In the genomic region with DNA sequence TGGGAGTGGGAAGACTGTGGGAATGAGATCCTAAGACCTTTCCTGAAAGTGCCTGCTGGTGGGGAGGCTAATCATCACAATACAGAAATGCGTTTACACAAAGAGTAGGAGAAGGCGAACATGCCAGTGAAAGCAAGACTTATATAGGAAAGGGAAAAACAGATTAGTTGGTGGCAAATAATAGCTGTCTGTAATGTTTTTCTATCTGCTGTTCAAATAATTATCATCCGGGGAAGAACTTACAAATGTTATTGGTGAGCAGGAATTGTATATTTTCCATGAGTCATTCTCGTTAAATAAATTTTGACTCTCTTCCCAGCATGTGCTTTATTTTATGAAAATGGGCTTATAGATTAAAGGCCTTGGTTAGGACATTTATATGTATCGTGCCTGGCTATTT, we compare ENCODE assay signal across 23 cellular contexts.
DNase-seq lines count a peak whose midpoint lies in the region; ATAC-seq and TF ChIP-seq lines count a peak whose summit lies in the region.
"Had no signal": no experiment of that assay in that cellular context is flagged by ENCODE, and none has a peak within 500 bp of the region (broad histone marks: within the 10 kb centered on the region; RNA-seq: fewer than 3 reads in every experiment).

No MANE protein-coding gene starts in this region.

- no peak overlapping the region for H2BK120ac ChIP-seq in H9 (ENCODE audit: low read depth, low read length, poor library complexity, severe bottlenecking)

- no peak overlapping the region for H3K14ac ChIP-seq in H9 (ENCODE audit: insufficient read depth, low read length)

- H3K9me3 Mint-ChIP-seq in H9 (no peaks in the 10 kb centered on the region), mesothelial cell of epicardium (peaks cover 8% of the 10 kb centered on the region)
- H3K9me3 Mint-ChIP-seq: activated naive CD4-positive, alpha-beta T cell treated with anti-CD3 and anti-CD28 coated beads, Interleukin-2, amount 50 U/mL, for 24 hours; activated T-cell treated with anti-CD3 and anti-CD28 coated beads, Interleukin-2, amount 50 U/mL, for 24 hours; neural crest cell had no signal

- CTCF ChIA-PET in A673 (lab: Charles Lee), result interaction anchor here (1.0 kb wide), 1 partner anchor 12 kb away, joined by 3 read pairs; no protein-coding TSS in a partner anchor

- H2BK20ac ChIP-seq in H9 (ENCODE audit: low read depth, low read length, poor library complexity, severe bottlenecking), result no peak overlapping the region

- H3K36me3 ChIP-seq in A673 (ENCODE audit: insufficient read depth, low read length, poor library complexity, severe bottlenecking) (no peaks in the 10 kb centered on the region), Peyer's patch (no peaks in the 10 kb centered on the region)
- H3K36me3 ChIP-seq: breast epithelium, MG63, right lobe of liver had no signal

- H3K4me3 ChIP-seq in A673 (ENCODE audit: low read depth, low read length, poor library complexity, severe bottlenecking) (no peak overlapping the region), choroid plexus epithelial cell (ENCODE audit: low read depth, low read length) (no peak overlapping the region), Peyer's patch (no peak overlapping the region)
- H3K4me3 ChIP-seq: breast epithelium, MG63, right lobe of liver, SK-N-MC had no signal

- H3K27me3 ChIP-seq in A673 (replicated peaks; ENCODE audit: insufficient read depth, low read depth, low read length, poor library complexity), result no peaks in the 10 kb centered on the region
- no peaks in the 10 kb centered on the region for H3K27me3 ChIP-seq in H9 (ENCODE audit: insufficient read depth, low read length)
- no peaks in the 10 kb centered on the region for H3K27me3 ChIP-seq in Peyer's patch
- H3K27me3 ChIP-seq: breast epithelium, MG63, right lobe of liver had no signal

- WGBS in H9 (ENCODE audit: extremely low coverage, insufficient read length, low lambda C conversion rate), result no CpG with 5 or more reads among the region's 5 CpGs

- H4K20me1 ChIP-seq in H9 (ENCODE audit: control insufficient read depth, insufficient read depth, insufficient read length), result no peaks in the 10 kb centered on the region

- H3K36me3 Mint-ChIP-seq in H9 (ENCODE audit: insufficient read depth in 1 of 3, low read depth in 3 of 3), result no peaks in the 10 kb centered on the region; a peak in 2 of 7 replicates
- H3K36me3 Mint-ChIP-seq in mesothelial cell of epicardium, result peaks cover 15% of the 10 kb centered on the region

- peak; percentile 41 for DNase-seq in A673 (ENCODE audit: low spot score)
- DNase-seq in H9, result no peak
- peak; percentile 30 for DNase-seq in choroid plexus epithelial cell (ENCODE audit: low read depth)
- DNase-seq in mesothelial cell of epicardium (ENCODE audit: low spot score in 2 of 2, unreplicated experiment in 2 of 2), result no peak
- no peak for DNase-seq in activated CD4-positive, alpha-beta T cell treated with anti-CD3 and anti-CD28 coated beads for 4 hours
- no peak for DNase-seq in Peyer's patch
- no peak for DNase-seq in islet precursor cell
- DNase-seq: activated CD4-positive, alpha-beta T cell treated with anti-CD3 and anti-CD28 coated beads, Interleukin-2, amount 50 U/mL, for 4 hours; activated T-cell treated with anti-CD3 and anti-CD28 coated beads, Interleukin-2, amount 50 U/mL, for 24 hours; effector CD8-positive, alpha-beta T cell; mesendoderm; NCI-H187 treated with DMSO at 0.1 percent for 48 hours; NCI-H446 treated with DMSO at 0.1 percent for 48 hours; right lobe of liver; stimulated activated CD4-positive, alpha-beta T cell treated with anti-CD3 and anti-CD28 coated beads, Interleukin-1b, Interleukin-23, amount 100 ng/mL, for 48 hours; substantia nigra had no signal

- no peak overlapping the region for H3K4me2 ChIP-seq in H9 (ENCODE audit: insufficient read depth, insufficient read length, low read length)

- H4K91ac ChIP-seq in H9 (ENCODE audit: insufficient read length, low read depth, low read length), result no peak overlapping the region

- H3K56ac ChIP-seq in H9 (ENCODE audit: insufficient read length, low read depth, low read length), result no peak overlapping the region

- H3K27ac ChIP-seq in A673 (ENCODE audit: low read depth, low read length, poor library complexity, severe bottlenecking) (no peak overlapping the region), H9 (ENCODE audit: insufficient read length, low read depth, low read length) (no peak overlapping the region), Peyer's patch (peak overlapping the region in 1 of 4 donors; percentile 14)
- H3K27ac ChIP-seq: breast epithelium, right lobe of liver, SK-N-MC had no signal

- no peak overlapping the region for H2AK5ac ChIP-seq in H9 (ENCODE audit: insufficient read length, low read length)

- TF ChIP-seq POLR2A in Peyer's patch (IDR thresholded peaks at IDR 0.05), result no peak

- H3K4ac ChIP-seq in H9 (ENCODE audit: low read depth, low read length), result no peak overlapping the region

- H3K4me3 Mint-ChIP-seq in H9, result no peak overlapping the region
- no peak overlapping the region for H3K4me3 Mint-ChIP-seq in mesothelial cell of epicardium
- H3K4me3 Mint-ChIP-seq: activated naive CD4-positive, alpha-beta T cell treated with anti-CD3 and anti-CD28 coated beads, Interleukin-2, amount 50 U/mL, for 24 hours; activated T-cell treated with anti-CD3 and anti-CD28 coated beads, Interleukin-2, amount 50 U/mL, for 24 hours; neural crest cell had no signal

- peaks cover 28% of the 10 kb centered on the region for H3K4me1 ChIP-seq in A673 (ENCODE audit: insufficient read depth, low read length, poor library complexity, severe bottlenecking)
- H3K4me1 ChIP-seq in H9 (ENCODE audit: insufficient read depth, low read length), result no peaks in the 10 kb centered on the region; the same call in 1 of the 2 replicates
- H3K4me1 ChIP-seq in Peyer's patch, result no peaks in the 10 kb centered on the region
- H3K4me1 ChIP-seq: breast epithelium, right lobe of liver had no signal

- no peak overlapping the region for H2BK5ac ChIP-seq in H9 (ENCODE audit: insufficient read length, low read length)

- BruUV-seq in A673 (replicated peaks; lab: Mats Ljungman, UMichigan), result no TSS peak

- H4K5ac ChIP-seq in H9 (ENCODE audit: insufficient read length, low read depth, low read length), result no peak overlapping the region

- H3K4me1 Mint-ChIP-seq in H9 (peaks cover 10 to 11% of the 10 kb centered on the region in 2 experiments), mesothelial cell of epicardium (no peaks in the 10 kb centered on the region)
- H3K4me1 Mint-ChIP-seq: activated naive CD4-positive, alpha-beta T cell treated with anti-CD3 and anti-CD28 coated beads, Interleukin-2, amount 50 U/mL, for 24 hours; neural crest cell had no signal

- H3K79me2 ChIP-seq in H9 (ENCODE audit: insufficient read depth, low read length), result no peaks in the 10 kb centered on the region

- H3K9me3 ChIP-seq in A673 (ENCODE audit: low read depth, low read length, poor library complexity, severe bottlenecking) (no peaks in the 10 kb centered on the region), H9 (ENCODE audit: control insufficient read depth, low read depth, low read length) (no peaks in the 10 kb centered on the region), Peyer's patch (no peaks in the 10 kb centered on the region)
- H3K9me3 ChIP-seq: breast epithelium, MG63, right lobe of liver had no signal

- no peak overlapping the region for H3K9ac ChIP-seq in H9 (ENCODE audit: extremely low read depth, insufficient read length, low read length)

- H3K27me3 Mint-ChIP-seq in H9 (ENCODE audit: low read depth), result no peaks in the 10 kb centered on the region
- no peaks in the 10 kb centered on the region for H3K27me3 Mint-ChIP-seq in mesothelial cell of epicardium (ENCODE audit: low read depth)
- H3K27me3 Mint-ChIP-seq: activated naive CD4-positive, alpha-beta T cell treated with anti-CD3 and anti-CD28 coated beads, Interleukin-2, amount 50 U/mL, for 24 hours; activated T-cell treated with anti-CD3 and anti-CD28 coated beads, Interleukin-2, amount 50 U/mL, for 24 hours had no signal

- no peaks in the 10 kb centered on the region for H3K79me1 ChIP-seq in H9 (ENCODE audit: insufficient read depth, low read depth, low read length, poor library complexity, severe bottlenecking)

- no peak overlapping the region for H2BK12ac ChIP-seq in H9 (ENCODE audit: insufficient read length, low read depth, low read length)

- no peak for ATAC-seq in GM18519 (IDR thresholded peaks at IDR 0.05; ENCODE audit: low FRiP score, unreplicated experiment)
- ATAC-seq: HCT116, right lobe of liver had no signal

- no peak overlapping the region for H4K8ac ChIP-seq in H9 (replicated peaks; ENCODE audit: insufficient read length, low read depth, low read length)

- TF ChIP-seq CTCF in A673 (conservative IDR thresholded peaks at IDR 0.05; ENCODE audit: low read depth, low read length) (no peak), H9 (conservative IDR thresholded peaks at IDR 0.05) (no peak), choroid plexus epithelial cell (conservative IDR thresholded peaks at IDR 0.05; ENCODE audit: low read depth, low read length) (no peak), mesothelial cell of epicardium (IDR thresholded peaks at IDR 0.05; ENCODE audit: unreplicated experiment) (no peak), Peyer's patch (IDR thresholded peaks at IDR 0.05) (no peak)

- H3K27ac Mint-ChIP-seq in H9 (peak overlapping the region in 2 of 3 experiments; percentile 1 to 6; a peak in 2 of 7 replicates), mesothelial cell of epicardium (peak overlapping the region; percentile 5)
- H3K27ac Mint-ChIP-seq: activated naive CD4-positive, alpha-beta T cell treated with anti-CD3 and anti-CD28 coated beads, Interleukin-2, amount 50 U/mL, for 24 hours; activated T-cell treated with anti-CD3 and anti-CD28 coated beads, Interleukin-2, amount 50 U/mL, for 24 hours had no signal

- no peak overlapping the region for H2AFZ ChIP-seq in H9 (ENCODE audit: low read length)

- H3K23ac ChIP-seq in H9 (ENCODE audit: insufficient read length, low read depth, low read length), result no peak overlapping the region

- intact Hi-C loops in A673 (cut with micrococcal nuclease; ENCODE audit: unreplicated experiment), result no loop called here

- H3K18ac ChIP-seq in H9 (ENCODE audit: insufficient read length, low read depth, low read length), result no peak overlapping the region

- H3K23me2 ChIP-seq in H9 (ENCODE audit: insufficient read length, low read depth, low read length, poor library complexity, severe bottlenecking), result no peaks in the 10 kb centered on the region

- POLR2A ChIA-PET in A673 (lab: Charles Lee; ENCODE audit: low non-redundant PET), result no interaction called here

- H2BK15ac ChIP-seq in H9 (ENCODE audit: low read depth, low read length), result no peak overlapping the region

- no peak overlapping the region for H3T11ph ChIP-seq in H9 (ENCODE audit: low read length)

Comparison
In these comparisons a context has a peak if more than half of its experiments do, and no peak if none do; other contexts are left out.
1. DNase-seq: peak in A673 (single experiment) and choroid plexus epithelial cell (single experiment); none in H9 (single experiment), mesothelial cell of epicardium (0 of 2), activated CD4-positive, alpha-beta T cell treated with anti-CD3 and anti-CD28 coated beads for 4 hours (0 of 2), Peyer's patch (0 of 3) and islet precursor cell (single experiment).